Comparison of ENCODE assay signal across 1 cellular context in genomic region chr6:79234150-79235022, GRCh38.
TF ChIP-seq lines count a peak whose summit lies in the region.

Gene HMGN3 (minus strand): TSS chr6:79234682.

TF ChIP-seq in WTC11, 78 proteins besides CTCF, POLR2A, EP300 and RAD21 (continued from another document):
- 0 out of 2 replicates have a peak, but pooled peaks have one; percentile 34 for TF ChIP-seq ZNF512 (CRISPR knock-in tag; IDR thresholded peaks at IDR 0.05; ENCODE audit: borderline replicate concordance)
- TF ChIP-seq E2F5 (CRISPR knock-in tag; IDR thresholded peaks at IDR 0.05) = peak; percentile 79
- TF ChIP-seq SMAD4 (CRISPR knock-in tag; IDR thresholded peaks at IDR 0.05) = 0 out of 2 replicates have a peak, but pooled peaks have one; percentile 46
- TF ChIP-seq SMAD3 (CRISPR knock-in tag; IDR thresholded peaks at IDR 0.05; ENCODE audit: borderline replicate concordance) = peak; percentile 67; the same call in 1 of the 2 replicates
- no peak for TF ChIP-seq OVOL2 (CRISPR knock-in tag; IDR thresholded peaks at IDR 0.05; ENCODE audit: borderline replicate concordance)
- TF ChIP-seq GABPB1 (CRISPR knock-in tag; IDR thresholded peaks at IDR 0.05) = peak; percentile 76
- no peak for TF ChIP-seq ZNF423 (CRISPR knock-in tag; IDR thresholded peaks at IDR 0.05)
- TF ChIP-seq, protein P1, sequence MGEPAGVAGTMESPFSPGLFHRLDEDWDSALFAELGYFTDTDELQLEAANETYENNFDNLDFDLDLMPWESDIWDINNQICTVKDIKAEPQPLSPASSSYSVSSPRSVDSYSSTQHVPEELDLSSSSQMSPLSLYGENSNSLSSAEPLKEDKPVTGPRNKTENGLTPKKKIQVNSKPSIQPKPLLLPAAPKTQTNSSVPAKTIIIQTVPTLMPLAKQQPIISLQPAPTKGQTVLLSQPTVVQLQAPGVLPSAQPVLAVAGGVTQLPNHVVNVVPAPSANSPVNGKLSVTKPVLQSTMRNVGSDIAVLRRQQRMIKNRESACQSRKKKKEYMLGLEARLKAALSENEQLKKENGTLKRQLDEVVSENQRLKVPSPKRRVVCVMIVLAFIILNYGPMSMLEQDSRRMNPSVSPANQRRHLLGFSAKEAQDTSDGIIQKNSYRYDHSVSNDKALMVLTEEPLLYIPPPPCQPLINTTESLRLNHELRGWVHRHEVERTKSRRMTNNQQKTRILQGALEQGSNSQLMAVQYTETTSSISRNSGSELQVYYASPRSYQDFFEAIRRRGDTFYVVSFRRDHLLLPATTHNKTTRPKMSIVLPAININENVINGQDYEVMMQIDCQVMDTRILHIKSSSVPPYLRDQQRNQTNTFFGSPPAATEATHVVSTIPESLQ (CRISPR knock-in tag; IDR thresholded peaks at IDR 0.05) = no peak
- TF ChIP-seq CBFB (CRISPR knock-in tag; IDR thresholded peaks at IDR 0.05; ENCODE audit: low read depth) = 0 out of 2 replicates have a peak, but pooled peaks have one; percentile 67
- TF ChIP-seq KAT7 (CRISPR knock-in tag; IDR thresholded peaks at IDR 0.05; ENCODE audit: borderline replicate concordance) = 0 out of 2 replicates have a peak, but pooled peaks have one; percentile 33
